ENCODE assay signal across 13 cellular contexts in genomic region chr3:160980740-160981139, GRCh38.
A peak's percentile ranks its signal among the peaks of the same experiment; 100 is the strongest.
DNase-seq lines count a peak whose midpoint lies in the region; ATAC-seq, FAIRE-seq and TF ChIP-seq lines count a peak whose summit lies in the region.
"Had no signal": no experiment of that assay in that cellular context is flagged by ENCODE, and none has a peak within 500 bp of the region (broad histone marks: within the 10 kb centered on the region; RNA-seq: fewer than 3 reads in every experiment).

No MANE protein-coding gene starts in this region.

- H3K27me3 Mint-ChIP-seq in natural killer cell (ENCODE audit: low read depth in 2 of 2): no peaks in the 10 kb centered on the region
- H3K27me3 Mint-ChIP-seq in WTC11 (ENCODE audit: low read depth): no peaks in the 10 kb centered on the region

- TF ChIP-seq CTCF in HEK293 (tag by site-specific recombination; IDR thresholded peaks at IDR 0.05) (no peak), natural killer cell (IDR thresholded peaks at IDR 0.05) (no peak), WTC11 (IDR thresholded peaks at IDR 0.05) (no peak)

- no peak overlapping the region for H3K4me3 ChIP-seq in HEK293 (ENCODE audit: low read depth, low read length)
- H3K4me3 ChIP-seq: breast epithelium, SJSA1 had no signal

- FAIRE-seq in HTR-8/SVneo (lab: Jason Lieb, UNC): no peak

- peak; percentile 71 for ATAC-seq in GM18870 (IDR thresholded peaks at IDR 0.05; ENCODE audit: unreplicated experiment)
- peak; percentile 69 for ATAC-seq in HG03457 (IDR thresholded peaks at IDR 0.05; ENCODE audit: unreplicated experiment)
- peak; percentile 34 to 60 (median 52) for ATAC-seq in natural killer cell
- no peak for ATAC-seq in HG03521 (IDR thresholded peaks at IDR 0.05; ENCODE audit: unreplicated experiment)
- ATAC-seq in WTC11: no peak
- ATAC-seq: left colon had no signal

- intact Hi-C loops in natural killer cell (cut with micrococcal nuclease): loop anchor here (10.0 kb wide), 1 partner anchor 124 kb away; the partner anchor contains the start of gene B3GALNT1

- no peaks in the 10 kb centered on the region for H3K36me3 ChIP-seq in HEK293 (ENCODE audit: control insufficient read depth in 2 of 2, insufficient read depth in 1 of 2, low read length in 2 of 2)
- H3K36me3 ChIP-seq: breast epithelium, SJSA1 had no signal

- peak overlapping the region; percentile 81 to 92 for H3K27ac Mint-ChIP-seq in natural killer cell
- no peak overlapping the region for H3K27ac Mint-ChIP-seq in WTC11

- H3K4me1 Mint-ChIP-seq in natural killer cell: peaks cover 50 to 51% of the 10 kb centered on the region in 2 donors
- peaks cover 7% of the 10 kb centered on the region for H3K4me1 Mint-ChIP-seq in WTC11

- H3K4me1 ChIP-seq in HEK293 (ENCODE audit: control insufficient read depth, insufficient read depth, low read length): no peaks in the 10 kb centered on the region
- H3K4me1 ChIP-seq: breast epithelium, SJSA1 had no signal

- POLR2A ChIA-PET in HEK293 (lab: Yijun Ruan, JAX) (interaction anchor here (0.5 kb wide), 1 partner anchor 407 kb away, joined by 3 read pairs; no protein-coding TSS in a partner anchor), WTC11 (lab: Charles Lee) (no interaction called here)

- H3K36me3 Mint-ChIP-seq in natural killer cell: peaks cover 7% of the 10 kb centered on the region
- peaks cover 28% of the 10 kb centered on the region for H3K36me3 Mint-ChIP-seq in WTC11

- CTCF ChIA-PET in HEK293 (lab: Yijun Ruan, JAX): no interaction called here
- CTCF ChIA-PET in WTC11 (lab: Charles Lee): interaction anchor here (1.6 kb wide), 1 partner anchor 10 kb away, joined by 9 read pairs; no protein-coding TSS in a partner anchor

- H3K9me3 Mint-ChIP-seq in natural killer cell (peaks cover 0 to 5% of the 10 kb centered on the region in 2 donors), WTC11 (peaks cover 37% of the 10 kb centered on the region)

- peak overlapping the region; percentile 75 for H3K4me3 Mint-ChIP-seq in natural killer cell
- H3K4me3 Mint-ChIP-seq in WTC11: no peak overlapping the region

- no peaks in the 10 kb centered on the region for H3K9me3 ChIP-seq in HEK293 (ENCODE audit: control insufficient read depth, insufficient read depth, low read depth, low read length)
- H3K9me3 ChIP-seq: breast epithelium, SJSA1 had no signal

- no peak for TF ChIP-seq POLR2A in erythroblast (IDR thresholded peaks at IDR 0.05; ENCODE audit: low read length)

- no peak overlapping the region for H3K27ac ChIP-seq in HEK293 (ENCODE audit: extremely low read depth, low read depth, low read length)
- H3K27ac ChIP-seq: breast epithelium, SJSA1 had no signal

- DNase-seq in natural killer cell (no peak), WTC11 (ENCODE audit: low spot score) (no peak), erythroblast (lab: John Stamatoyannopoulos, UW) (no peak), HTR-8/SVneo (ENCODE audit: insufficient read length, low spot score) (no peak)
- DNase-seq: activated CD4-positive, alpha-beta T cell treated with anti-CD3 and anti-CD28 coated beads, Interleukin-2, amount 50 U/mL, for 4 hours; IMR-90; left colon had no signal

TF ChIP-seq in HEK293, 187 proteins besides CTCF, POLR2A, EP300 and RAD21:
- no peak for TF ChIP-seq REST (tag by site-specific recombination; IDR thresholded peaks at IDR 0.05)
- 0 out of 2 replicates have a peak, but pooled peaks have one; percentile 50 for TF ChIP-seq ZNF366 (tag by site-specific recombination; conservative IDR thresholded peaks at IDR 0.05)
- TF ChIP-seq ZNF701 (tag by site-specific recombination; IDR thresholded peaks at IDR 0.05): no peak

TF ChIP-seq in WTC11, 78 proteins besides CTCF, POLR2A, EP300 and RAD21:
- TF ChIP-seq IRF1 (CRISPR knock-in tag; IDR thresholded peaks at IDR 0.05) (no peak), CREM (CRISPR knock-in tag; IDR thresholded peaks at IDR 0.05) (no peak), NFYB (CRISPR knock-in tag; conservative IDR thresholded peaks at IDR 0.05; ENCODE audit: low read depth) (no peak), GABPB1 (CRISPR knock-in tag; IDR thresholded peaks at IDR 0.05) (no peak), FOXP1 (CRISPR knock-in tag; IDR thresholded peaks at IDR 0.05; ENCODE audit: borderline replicate concordance) (no peak), ZNF416 (CRISPR knock-in tag; IDR thresholded peaks at IDR 0.05) (no peak), GTF2I (CRISPR knock-in tag; conservative IDR thresholded peaks at IDR 0.05) (no peak), ATF1 (CRISPR knock-in tag; IDR thresholded peaks at IDR 0.05) (no peak)

Comparison
In these comparisons a context has a peak if more than half of its experiments do, and no peak if none do; other contexts are left out.
1. ATAC-seq: peak in GM18870 (single experiment), HG03457 (single experiment) and natural killer cell (3 of 3); none in HG03521 (single experiment) and WTC11 (single experiment).